ENCODE assay signal across 8 cellular contexts in the genomic region with DNA sequence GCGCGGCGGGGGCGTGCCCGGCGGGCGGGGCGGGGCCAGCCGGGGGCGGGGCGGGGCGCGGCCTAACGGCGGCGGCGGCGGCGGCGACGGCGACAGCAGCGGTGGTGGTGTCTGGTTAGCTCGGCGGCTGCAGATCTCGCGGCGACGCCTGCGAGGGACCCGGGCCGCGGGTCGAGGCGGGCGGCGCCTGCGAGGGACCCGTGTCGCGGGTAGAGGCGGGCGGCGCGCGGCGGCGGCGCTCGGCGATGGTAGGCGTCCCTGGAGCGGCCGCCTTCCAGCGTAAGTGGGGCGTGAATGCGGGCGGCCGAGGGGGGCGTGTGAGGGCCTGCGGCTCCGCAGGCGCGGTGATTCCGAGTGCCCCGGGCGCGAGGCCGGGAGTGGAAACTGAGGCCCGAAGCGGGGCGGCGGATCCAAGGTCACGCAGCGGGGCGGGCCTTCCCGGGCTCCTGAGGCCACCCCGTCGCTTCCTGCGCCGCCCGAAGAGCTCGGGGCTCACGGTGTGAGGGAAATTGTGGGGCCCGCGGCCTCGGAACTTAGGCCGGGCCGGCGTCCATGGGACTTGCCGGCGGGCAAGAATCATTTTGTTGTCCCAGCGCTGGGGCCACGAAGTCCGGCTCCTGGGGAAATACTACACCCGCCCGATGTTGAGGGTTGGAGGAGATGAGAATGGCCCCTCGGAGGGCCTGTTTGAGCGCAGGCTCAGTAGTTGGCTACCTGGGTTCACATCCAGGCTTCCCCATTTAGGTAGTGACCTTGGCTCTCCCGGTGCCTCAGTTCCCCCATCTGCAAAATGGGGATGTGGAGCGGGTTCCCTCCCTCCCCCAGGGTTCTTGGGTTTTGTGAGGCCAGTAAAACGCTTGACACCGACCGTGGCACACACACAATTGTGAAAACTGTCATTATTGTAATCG. TPM values are rescaled to one million over a fixed set of nuclear protein-coding genes. Genes with fewer than 3 reads are reported as not detected.
DNase-seq lines count a peak whose midpoint lies in the region; ATAC-seq lines count a peak whose summit lies in the region.

A gene (plus strand): TSS at position 74 of the 911 bp plus-strand sequence. CDS start 172 bp downstream, at position 246.

- peak; percentile 73 for DNase-seq in HPDE6-E6E7 (ENCODE audit: extremely low spot score)
- peak; percentile 67 for DNase-seq in activated CD8-positive, alpha-beta T cell treated with anti-CD3 and anti-CD28 coated beads, Interleukin-2, amount 10 ng/mL, durations not matched to agents 7 days and 5 days
- peak; percentile 24 for DNase-seq in foreskin melanocyte
- peak; percentile 38 for DNase-seq in occipital lobe (lab: John Stamatoyannopoulos, UW)
- no peak for DNase-seq in NCI-H187 (lab: John Stamatoyannopoulos, UW)
- DNase-seq in iPS-NIHi7 (ENCODE audit: extremely low spot score), result no peak

- no peaks in the 10 kb centered on the region for H3K27me3 Mint-ChIP-seq in activated CD8-positive, alpha-beta T cell treated with anti-CD3 and anti-CD28 coated beads, Interleukin-2, amount 10 ng/mL, durations not matched to agents 7 days and 5 days (ENCODE audit: low read depth)

- CTCF ChIA-PET in activated CD8-positive, alpha-beta T cell treated with anti-CD3 and anti-CD28 coated beads, Interleukin-2, amount 10 ng/mL, durations not matched to agents 7 days and 5 days (lab: Charles Lee), result interaction anchor here (0.7 to 1.5 kb wide), 6 partner anchors 25 to 230 kb away, joined by 3 to 5 read pairs (median 4); a partner anchor contains a TSS

- H3K4me1 ChIP-seq in ES-I3 (ENCODE audit: insufficient read depth, low read length), result no peaks in the 10 kb centered on the region; the same call in 1 of the 2 replicates

- peaks cover 12% of the 10 kb centered on the region for H3K4me1 Mint-ChIP-seq in activated CD8-positive, alpha-beta T cell treated with anti-CD3 and anti-CD28 coated beads, Interleukin-2, amount 10 ng/mL, durations not matched to agents 7 days and 5 days (ENCODE audit: low read depth)

- POLR2A ChIA-PET in activated CD8-positive, alpha-beta T cell treated with anti-CD3 and anti-CD28 coated beads, Interleukin-2, amount 10 ng/mL, durations not matched to agents 7 days and 5 days (lab: Charles Lee), result interaction anchor here (0.5 to 2.2 kb wide), 14 partner anchors 10 to 956 kb away, joined by 3 to 12 read pairs (median 4); a partner anchor contains a TSS

- no peaks in the 10 kb centered on the region for H3K9me3 ChIP-seq in ES-I3 (ENCODE audit: control insufficient read depth, insufficient read depth, low read length)

- peak within 1 kb of the TSS; percentile 90 for H3K27ac Mint-ChIP-seq in activated CD8-positive, alpha-beta T cell treated with anti-CD3 and anti-CD28 coated beads, Interleukin-2, amount 10 ng/mL, durations not matched to agents 7 days and 5 days

- peak within 1 kb of the TSS; percentile 97 for H3K9ac ChIP-seq in ES-I3 (ENCODE audit: low read depth, low read length)

- ATAC-seq in GM21360 (IDR thresholded peaks at IDR 0.05; ENCODE audit: unreplicated experiment), result peak; percentile 50
- ATAC-seq in activated CD8-positive, alpha-beta T cell treated with anti-CD3 and anti-CD28 coated beads, Interleukin-2, amount 10 ng/mL, durations not matched to agents 7 days and 5 days, result peak; percentile 75

- no peaks in the 10 kb centered on the region for H3K36me3 ChIP-seq in ES-I3 (ENCODE audit: insufficient read depth, low read length)

- H3K36me3 Mint-ChIP-seq in activated CD8-positive, alpha-beta T cell treated with anti-CD3 and anti-CD28 coated beads, Interleukin-2, amount 10 ng/mL, durations not matched to agents 7 days and 5 days (ENCODE audit: low read depth), result peaks cover 2% of the 10 kb centered on the region

- no peaks in the 10 kb centered on the region for H3K9me3 Mint-ChIP-seq in activated CD8-positive, alpha-beta T cell treated with anti-CD3 and anti-CD28 coated beads, Interleukin-2, amount 10 ng/mL, durations not matched to agents 7 days and 5 days (ENCODE audit: insufficient read depth)

- H3K4me3 Mint-ChIP-seq in activated CD8-positive, alpha-beta T cell treated with anti-CD3 and anti-CD28 coated beads, Interleukin-2, amount 10 ng/mL, durations not matched to agents 7 days and 5 days, result peak within 1 kb of the TSS; percentile 84

RNA-seq across cellular contexts. Expression of the gene that starts here (rescaled TPM):
- total RNA-seq in activated CD8-positive, alpha-beta T cell treated with anti-CD3 and anti-CD28 coated beads, Interleukin-2, amount 10 ng/mL, durations not matched to agents 7 days and 5 days, result 10 to 100 TPM; 14.4 to 14.8 TPM
- 24.3 TPM for total RNA-seq in occipital lobe

Comparison
In these comparisons a context has a peak if more than half of its experiments do, and no peak if none do; other contexts are left out.
1. DNase-seq: peak in HPDE6-E6E7 (single experiment), activated CD8-positive, alpha-beta T cell treated with anti-CD3 and anti-CD28 coated beads, Interleukin-2, amount 10 ng/mL, durations not matched to agents 7 days and 5 days (single experiment), foreskin melanocyte (single experiment) and occipital lobe (single experiment); none in NCI-H187 (0 of 2) and iPS-NIHi7 (single experiment).